29 cellular contexts compared by ENCODE assay signal in the genomic region with DNA sequence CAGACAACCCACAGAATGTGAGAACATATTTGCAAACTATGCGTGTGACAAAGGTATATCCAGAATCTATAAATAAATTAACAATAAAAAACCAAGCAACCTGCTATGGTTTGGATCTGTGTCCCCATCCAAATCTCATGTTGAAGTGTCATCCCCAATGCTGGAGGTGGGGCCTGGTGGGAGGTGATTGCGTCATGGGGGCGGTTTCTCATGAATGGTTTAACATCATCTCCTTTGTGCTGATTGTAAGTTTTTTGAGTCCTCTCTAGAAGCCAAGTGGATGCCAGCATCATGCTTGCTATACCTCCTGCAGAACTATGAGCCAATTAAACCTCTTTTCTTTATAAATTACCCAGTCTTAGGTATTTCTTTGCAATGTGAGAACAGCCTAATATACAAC.
"Had no signal": no experiment of that assay in that cellular context is flagged by ENCODE, and none has a peak within 500 bp of the region (broad histone marks: within the 10 kb centered on the region; RNA-seq: fewer than 3 reads in every experiment).

No MANE protein-coding gene starts in this region.

- H3K36me3 ChIP-seq: stomach, suprapubic skin, thoracic aorta, thyroid gland, tibial artery, tibial nerve, transverse colon, upper lobe of left lung, upper lobe of right lung, uterus, vagina had no signal

- H3K36me3 Mint-ChIP-seq: stimulated activated effector memory CD8-positive, alpha-beta T cell treated with anti-CD3 and anti-CD28 coated beads, Interleukin-12 subunit alpha, Interleukin-12 subunit beta, amount 100 ng/mL, for 72 hours; stimulated activated memory B cell treated with anti-CD40 and anti-IgM and Interleukin-4, amounts not matched to agents 10 μg/mL and 1 μg/mL and 100 μg/mL, for 72 hours; stimulated activated naive B cell treated with anti-CD40 and anti-IgM and Interleukin-4, amounts not matched to agents 10 μg/mL and 1 μg/mL and 100 μg/mL, for 72 hours; type B pancreatic cell had no signal

- H3K27ac ChIP-seq: stomach, suprapubic skin, testis, thoracic aorta, thyroid gland, tibial artery, tibial nerve, transverse colon, upper lobe of left lung, upper lobe of right lung, uterus, vagina had no signal

- H3K4me1 ChIP-seq: stomach, suprapubic skin, testis, thyroid gland, tibial nerve, transverse colon, upper lobe of left lung, upper lobe of right lung, uterus, vagina had no signal

- H3K27me3 ChIP-seq: stomach, suprapubic skin, testis, thyroid gland, tibial artery, tibial nerve, transverse colon, upper lobe of left lung, upper lobe of right lung, uterus, vagina had no signal

- DNase-seq: stimulated activated CD4-positive, alpha-beta T cell treated with anti-CD3 and anti-CD28 coated beads, Interleukin-2, amount 100 ng/mL, for 48 hours; stimulated activated CD4-positive, alpha-beta T cell treated with anti-CD3 and anti-CD28 coated beads, Interleukin-4, amount 100 ng/mL, for 1 hour; stimulated activated CD4-positive, alpha-beta T cell treated with anti-CD3 and anti-CD28 coated beads, Interleukin-4, amount 100 ng/mL, for 24 hours; stimulated activated CD4-positive, alpha-beta T cell treated with anti-CD3 and anti-CD28 coated beads, Interleukin-4, amount 100 ng/mL, for 4 hours; stimulated activated CD8-positive, alpha-beta memory T cell treated with anti-CD3 and anti-CD28 coated beads, Interleukin-4, amount 100 ng/mL, for 48 hours; stimulated activated naive B cell treated with anti-CD40 and anti-IgM and Interleukin-4, amounts not matched to agents 10 μg/mL and 1 μg/mL and 100 μg/mL, for 72 hours; stimulated activated naive CD4-positive, alpha-beta T cell; stimulated activated naive CD4-positive, alpha-beta T cell treated with Interleukin-2 at 50 U/mL for 16 hours; stimulated activated naive CD8-positive, alpha-beta T cell treated with anti-CD3 and anti-CD28 coated beads, Interleukin-15, amount 100 ng/mL, for 72 hours; stimulated activated naive CD8-positive, alpha-beta T cell treated with anti-CD3 and anti-CD28 coated beads, Interleukin-15, Interleukin-2, amounts not matched to agents 100 U/mL and 50 U/mL, for 24 hours; stomach; substantia nigra; testis; thyroid gland; tibial artery; transverse colon; trophoblast cell; upper lobe of left lung; upper lobe of right lung; uterus had no signal

- H3K4me3 ChIP-seq: stomach, suprapubic skin, testis, thoracic aorta, thyroid gland, tibial artery, tibial nerve, transverse colon, upper lobe of left lung, upper lobe of right lung, uterus, vagina had no signal

- ATAC-seq: stimulated activated effector memory CD8-positive, alpha-beta T cell treated with anti-CD3 and anti-CD28 coated beads, Interleukin-12 subunit alpha, Interleukin-12 subunit beta, amount 100 ng/mL, for 72 hours; stimulated activated memory B cell treated with anti-CD40 and anti-IgM and Interleukin-4, amounts not matched to agents 10 μg/mL and 1 μg/mL and 100 μg/mL, for 72 hours; stimulated activated naive B cell treated with anti-CD40 and anti-IgM and Interleukin-4, amounts not matched to agents 10 μg/mL and 1 μg/mL and 100 μg/mL, for 72 hours; stimulated activated naive CD8-positive, alpha-beta T cell treated with anti-CD3 and anti-CD28 coated beads, Interleukin-15, amount 100 ng/mL, for 72 hours; stimulated activated naive CD8-positive, alpha-beta T cell treated with anti-CD3 and anti-CD28 coated beads, Interleukin-15, Interleukin-2, amounts not matched to agents 100 U/mL and 50 U/mL, for 24 hours; upper lobe of right lung had no signal

- H3K4me1 Mint-ChIP-seq: stimulated activated memory B cell treated with anti-CD40 and anti-IgM and Interleukin-4, amounts not matched to agents 10 μg/mL and 1 μg/mL and 100 μg/mL, for 72 hours; stimulated activated naive B cell treated with anti-CD40 and anti-IgM and Interleukin-4, amounts not matched to agents 10 μg/mL and 1 μg/mL and 100 μg/mL, for 72 hours had no signal

- H3K27ac Mint-ChIP-seq: stimulated activated effector memory CD8-positive, alpha-beta T cell treated with anti-CD3 and anti-CD28 coated beads, Interleukin-12 subunit alpha, Interleukin-12 subunit beta, amount 100 ng/mL, for 72 hours; stimulated activated memory B cell treated with anti-CD40 and anti-IgM and Interleukin-4, amounts not matched to agents 10 μg/mL and 1 μg/mL and 100 μg/mL, for 72 hours; stimulated activated naive B cell treated with anti-CD40 and anti-IgM and Interleukin-4, amounts not matched to agents 10 μg/mL and 1 μg/mL and 100 μg/mL, for 72 hours; stimulated activated naive CD8-positive, alpha-beta T cell treated with anti-CD3 and anti-CD28 coated beads, Interleukin-15, amount 100 ng/mL, for 72 hours; stimulated activated naive CD8-positive, alpha-beta T cell treated with anti-CD3 and anti-CD28 coated beads, Interleukin-15, Interleukin-2, amounts not matched to agents 100 ng/mL and 50 ng/mL, for 24 hours; type B pancreatic cell had no signal

- FAIRE-seq: urothelium cell line had no signal

- H3K9me3 Mint-ChIP-seq: type B pancreatic cell had no signal

- H3K4me3 Mint-ChIP-seq: stimulated activated effector memory CD8-positive, alpha-beta T cell treated with anti-CD3 and anti-CD28 coated beads, Interleukin-12 subunit alpha, Interleukin-12 subunit beta, amount 100 ng/mL, for 72 hours; stimulated activated memory B cell treated with anti-CD40 and anti-IgM and Interleukin-4, amounts not matched to agents 10 μg/mL and 1 μg/mL and 100 μg/mL, for 72 hours; stimulated activated naive B cell treated with anti-CD40 and anti-IgM and Interleukin-4, amounts not matched to agents 10 μg/mL and 1 μg/mL and 100 μg/mL, for 72 hours; stimulated activated naive CD8-positive, alpha-beta T cell treated with anti-CD3 and anti-CD28 coated beads, Interleukin-15, amount 100 ng/mL, for 72 hours; stimulated activated naive CD8-positive, alpha-beta T cell treated with anti-CD3 and anti-CD28 coated beads, Interleukin-15, Interleukin-2, amounts not matched to agents 100 ng/mL and 50 ng/mL, for 24 hours; type B pancreatic cell had no signal

- H3K9me3 ChIP-seq: suprapubic skin, testis, thoracic aorta, thyroid gland, tibial artery, tibial nerve, transverse colon, upper lobe of left lung, upper lobe of right lung, uterus, vagina had no signal

- H3K27me3 Mint-ChIP-seq: stimulated activated memory B cell treated with anti-CD40 and anti-IgM and Interleukin-4, amounts not matched to agents 10 μg/mL and 1 μg/mL and 100 μg/mL, for 72 hours; stimulated activated naive CD8-positive, alpha-beta T cell treated with anti-CD3 and anti-CD28 coated beads, Interleukin-15, amount 100 ng/mL, for 72 hours; stimulated activated naive CD8-positive, alpha-beta T cell treated with anti-CD3 and anti-CD28 coated beads, Interleukin-15, Interleukin-2, amounts not matched to agents 100 ng/mL and 50 ng/mL, for 24 hours; type B pancreatic cell had no signal
